ENCODE assay signal across 23 cellular contexts in the genomic region with DNA sequence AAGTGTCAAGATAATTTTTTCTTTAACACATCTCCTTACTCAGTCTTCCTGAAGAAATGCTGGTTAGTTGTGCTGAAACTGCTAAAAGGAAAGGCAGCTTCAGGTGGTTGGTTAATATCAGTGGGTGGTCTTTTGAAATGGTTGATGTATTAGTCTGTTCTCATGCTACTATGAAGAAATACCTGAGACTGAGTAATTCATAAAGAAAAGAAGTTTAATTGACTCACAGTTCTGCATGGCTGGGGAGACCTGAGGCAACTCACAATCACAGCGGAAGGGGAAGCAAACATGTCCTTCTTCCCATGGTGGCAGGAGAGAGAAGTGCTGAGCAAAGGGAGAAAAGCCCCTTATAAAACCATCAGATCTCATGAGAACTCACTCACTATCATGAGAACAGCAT.
"Had no signal": no experiment of that assay in that cellular context is flagged by ENCODE, and none has a peak within 500 bp of the region (broad histone marks: within the 10 kb centered on the region; RNA-seq: fewer than 3 reads in every experiment).

No MANE protein-coding gene starts in this region.

- H3K27me3 ChIP-seq: dorsolateral prefrontal cortex, hepatocyte, neural progenitor cell, right atrium auricular region, transverse colon, vagina had no signal

- DNase-seq: caudate nucleus; dorsolateral prefrontal cortex; effector CD8-positive, alpha-beta T cell; heart left ventricle; kidney; stimulated activated CD4-positive, alpha-beta T cell treated with anti-CD3 and anti-CD28 coated beads, Interleukin-2, amount 100 ng/mL, for 24 hours; stimulated activated CD4-positive, alpha-beta T cell treated with anti-CD3 and anti-CD28 coated beads, Interleukin-4, amount 100 ng/mL, for 24 hours; stimulated activated naive CD8-positive, alpha-beta T cell treated with anti-CD3 and anti-CD28 coated beads, Interleukin-15, Interleukin-2, amounts not matched to agents 100 U/mL and 50 U/mL, for 24 hours; transverse colon had no signal

- H3K36me3 ChIP-seq: heart left ventricle, neural progenitor cell, right atrium auricular region, thoracic aorta, transverse colon, vagina had no signal

- FAIRE-seq: colon, endothelial cell of umbilical vein, frontal cortex, kidney had no signal

- ATAC-seq: heart left ventricle; left lobe of liver; natural killer cell treated with Interleukin-12 subunit alpha and Interleukin-12 subunit beta and Interleukin-15 and Interleukin-18, amount 100 ng/mL, for 72 hours; sciatic nerve; stimulated activated memory B cell treated with anti-CD40 and anti-IgM and Interleukin-4, amounts not matched to agents 10 μg/mL and 1 μg/mL and 100 μg/mL, for 72 hours; stimulated activated naive CD8-positive, alpha-beta T cell treated with anti-CD3 and anti-CD28 coated beads, Interleukin-15, Interleukin-2, amounts not matched to agents 100 U/mL and 50 U/mL, for 24 hours had no signal

- H3K4me3 ChIP-seq: dorsolateral prefrontal cortex, heart left ventricle, hepatocyte, lung, neural progenitor cell, right atrium auricular region, smooth muscle cell, thoracic aorta, transverse colon, vagina had no signal
